Comparison of ENCODE assay signal across 14 cellular contexts in the genomic region with DNA sequence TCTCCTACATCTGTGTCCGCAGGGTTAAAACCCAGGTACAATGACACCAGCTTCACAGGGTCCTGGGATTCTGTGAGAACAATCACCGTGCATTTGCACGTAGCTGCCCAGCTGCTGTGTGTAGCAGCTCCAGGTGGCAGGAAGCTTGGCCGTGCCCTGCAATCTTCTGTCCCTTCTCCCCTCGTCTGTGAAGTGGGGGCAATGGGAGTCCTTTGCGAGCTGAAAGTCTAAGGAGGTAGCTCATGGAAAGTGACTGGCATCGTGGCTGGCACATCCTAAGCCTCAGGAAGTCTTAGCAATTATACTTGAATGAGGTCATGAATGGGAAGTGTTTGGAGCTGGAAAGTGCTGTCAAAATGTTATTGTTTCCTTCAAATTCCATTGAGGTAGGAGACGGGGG.
DNase-seq lines count a peak whose midpoint lies in the region; ATAC-seq and TF ChIP-seq lines count a peak whose summit lies in the region.
"Had no signal": no experiment of that assay in that cellular context is flagged by ENCODE, and none has a peak within 500 bp of the region (broad histone marks: within the 10 kb centered on the region; RNA-seq: fewer than 3 reads in every experiment).

No MANE protein-coding gene starts in this region.

- H3K4me3 Mint-ChIP-seq in endodermal cell (no peak overlapping the region), osteocyte (ENCODE audit: unreplicated experiment) (no peak overlapping the region), GM23338 (no peak overlapping the region)
- H3K4me3 Mint-ChIP-seq: CD4-positive, alpha-beta T cell had no signal

- H3K27me3 ChIP-seq in endodermal cell (ENCODE audit: control insufficient read depth, insufficient read depth, low read length, poor library complexity, severe bottlenecking) (no peaks in the 10 kb centered on the region), stomach (no peaks in the 10 kb centered on the region), GM23338 (ENCODE audit: insufficient read depth) (no peaks in the 10 kb centered on the region)

- H3K9me2 ChIP-seq in GM23338 (ENCODE audit: insufficient read depth) = no peaks in the 10 kb centered on the region

- H3K9ac ChIP-seq in endodermal cell (ENCODE audit: extremely low read depth, low read length, poor library complexity, severe bottlenecking) = no peak overlapping the region

- no peaks in the 10 kb centered on the region for H3K79me2 ChIP-seq in GM23338 (replicated peaks; ENCODE audit: insufficient read depth)

- H2AFZ ChIP-seq in GM23338 = no peak overlapping the region

- no peak for TF ChIP-seq POLR2A in stomach (IDR thresholded peaks at IDR 0.05)

- TF ChIP-seq EP300 in stomach (IDR thresholded peaks at IDR 0.05) = no peak

- H3K9me3 ChIP-seq in endodermal cell (ENCODE audit: control insufficient read depth, low read length) (no peaks in the 10 kb centered on the region), stomach (no peaks in the 10 kb centered on the region)
- H3K9me3 ChIP-seq: Caco-2, HAP-1 had no signal

- H4K20me1 ChIP-seq in GM23338 (replicated peaks; ENCODE audit: insufficient read depth) = no peaks in the 10 kb centered on the region

- no peaks in the 10 kb centered on the region for H3K36me3 ChIP-seq in endodermal cell (ENCODE audit: control insufficient read depth, insufficient read depth, low read length)
- no peaks in the 10 kb centered on the region for H3K36me3 ChIP-seq in stomach
- H3K36me3 ChIP-seq in GM23338 (ENCODE audit: insufficient read depth) = no peaks in the 10 kb centered on the region
- H3K36me3 ChIP-seq: HAP-1 had no signal

- H3K36me3 Mint-ChIP-seq in endodermal cell (ENCODE audit: low read depth) (no peaks in the 10 kb centered on the region), osteocyte (ENCODE audit: unreplicated experiment) (no peaks in the 10 kb centered on the region), GM23338 (ENCODE audit: low read depth) (no peaks in the 10 kb centered on the region; the same call in 2 of the 3 replicates)

- H3K27ac ChIP-seq in endodermal cell (ENCODE audit: low read depth, low read length) = no peak overlapping the region
- peak overlapping the region in 3 of 5 donors; percentile 47 to 86 (median 74) for H3K27ac ChIP-seq in stomach
- no peak overlapping the region for H3K27ac ChIP-seq in GM23338 (ENCODE audit: low read depth)
- H3K27ac ChIP-seq: C4-2B had no signal

- DNase-seq in endodermal cell = peak; percentile 13
- DNase-seq in osteocyte (ENCODE audit: extremely low spot score, unreplicated experiment) = peak; percentile 40
- no peak for DNase-seq in stomach
- no peak for DNase-seq in left lobe of liver (ENCODE audit: low spot score)
- no peak for DNase-seq in DMS153 (lab: John Stamatoyannopoulos, UW)
- DNase-seq in GM23338 (ENCODE audit: low spot score) = no peak
- DNase-seq in NCI-H187 treated with DMSO at 0.1 percent for 48 hours (lab: John Stamatoyannopoulos, UW) = no peak
- DNase-seq: AML-193; Caco-2; CD4-positive, alpha-beta T cell; DMS79 treated with DMSO at 0.1 percent for 48 hours; GF-D8 had no signal

- H3K9me3 Mint-ChIP-seq in endodermal cell (no peaks in the 10 kb centered on the region), osteocyte (ENCODE audit: unreplicated experiment) (no peaks in the 10 kb centered on the region), GM23338 (no peaks in the 10 kb centered on the region)
- H3K9me3 Mint-ChIP-seq: CD4-positive, alpha-beta T cell had no signal

- TF ChIP-seq CTCF in endodermal cell (conservative IDR thresholded peaks at IDR 0.05) (no peak), osteocyte (IDR thresholded peaks at IDR 0.05) (no peak), stomach (IDR thresholded peaks at IDR 0.05) (no peak), GM23338 (conservative IDR thresholded peaks at IDR 0.05; ENCODE audit: low read depth in 2 of 2) (no peak)

- no peaks in the 10 kb centered on the region for H3F3A ChIP-seq in GM23338 (replicated peaks; ENCODE audit: low read depth)

- WGBS in endodermal cell (ENCODE audit: insufficient coverage in 1 of 2, insufficient read length in 1 of 2), 2 experiments = 82 to 87% methylated on average over 8 of the region's 8 CpGs
- 61 to 74% (median 69%) methylated on average over 8 of the region's 8 CpGs for WGBS in stomach, 5 donors

- H3K4me3 ChIP-seq in endodermal cell (ENCODE audit: low read length) (no peak overlapping the region), stomach (no peak overlapping the region), GM23338 (no peak overlapping the region)
- H3K4me3 ChIP-seq: HAP-1 had no signal

- ATAC-seq in left lobe of liver (no peak), GM23338 (no peak)

- intact Hi-C loops in stomach (cut with DNase I; ENCODE audit: low total_unique reads) = no loop called here

- no peak overlapping the region for H3K27ac Mint-ChIP-seq in endodermal cell
- no peak overlapping the region for H3K27ac Mint-ChIP-seq in osteocyte (ENCODE audit: unreplicated experiment)
- no peak overlapping the region for H3K27ac Mint-ChIP-seq in GM23338
- H3K27ac Mint-ChIP-seq: CD4-positive, alpha-beta T cell had no signal

- H3K4me2 ChIP-seq in GM23338 = no peak overlapping the region

- H3K4me1 ChIP-seq in endodermal cell (ENCODE audit: control insufficient read depth, insufficient read depth, low read length) (no peaks in the 10 kb centered on the region), stomach (peaks cover 4 to 51% (median 14%) of the 10 kb centered on the region in 4 donors), GM23338 (ENCODE audit: insufficient read depth) (no peaks in the 10 kb centered on the region)
- H3K4me1 ChIP-seq: Caco-2, HAP-1 had no signal

- H3K27me3 Mint-ChIP-seq in endodermal cell (ENCODE audit: insufficient read depth) = no peaks in the 10 kb centered on the region
- H3K27me3 Mint-ChIP-seq in osteocyte (ENCODE audit: unreplicated experiment) = peaks cover 4% of the 10 kb centered on the region
- peaks cover 6% of the 10 kb centered on the region for H3K27me3 Mint-ChIP-seq in GM23338 (ENCODE audit: insufficient read depth, low read depth, poor library complexity)

- H3K4me1 Mint-ChIP-seq in endodermal cell (no peaks in the 10 kb centered on the region), osteocyte (ENCODE audit: unreplicated experiment) (peaks cover 10% of the 10 kb centered on the region), GM23338 (peaks cover 17% of the 10 kb centered on the region)

TF ChIP-seq in GM23338, 12 proteins besides CTCF, POLR2A, EP300 and RAD21 (continues in another document):
- TF ChIP-seq JUNB (IDR thresholded peaks at IDR 0.05; ENCODE audit: unreplicated experiment) (no peak), ZNF114 (CRISPR knock-in tag; IDR thresholded peaks at IDR 0.05) (no peak), CREB1 (CRISPR knock-in tag; IDR thresholded peaks at IDR 0.05; ENCODE audit: low read depth) (no peak), EZH2phosphoT487 (IDR thresholded peaks at IDR 0.05; ENCODE audit: unreplicated experiment) (no peak), STAT1 (IDR thresholded peaks at IDR 0.05; ENCODE audit: unreplicated experiment) (no peak), ZNF331 (CRISPR knock-in tag; IDR thresholded peaks at IDR 0.05; ENCODE audit: low read depth) (no peak), EZH2 (IDR thresholded peaks at IDR 0.05; ENCODE audit: low read depth, unreplicated experiment) (no peak), POLR2AphosphoS5 (IDR thresholded peaks at IDR 0.05; ENCODE audit: low read depth) (no peak)
- TF ChIP-seq, protein P1, sequence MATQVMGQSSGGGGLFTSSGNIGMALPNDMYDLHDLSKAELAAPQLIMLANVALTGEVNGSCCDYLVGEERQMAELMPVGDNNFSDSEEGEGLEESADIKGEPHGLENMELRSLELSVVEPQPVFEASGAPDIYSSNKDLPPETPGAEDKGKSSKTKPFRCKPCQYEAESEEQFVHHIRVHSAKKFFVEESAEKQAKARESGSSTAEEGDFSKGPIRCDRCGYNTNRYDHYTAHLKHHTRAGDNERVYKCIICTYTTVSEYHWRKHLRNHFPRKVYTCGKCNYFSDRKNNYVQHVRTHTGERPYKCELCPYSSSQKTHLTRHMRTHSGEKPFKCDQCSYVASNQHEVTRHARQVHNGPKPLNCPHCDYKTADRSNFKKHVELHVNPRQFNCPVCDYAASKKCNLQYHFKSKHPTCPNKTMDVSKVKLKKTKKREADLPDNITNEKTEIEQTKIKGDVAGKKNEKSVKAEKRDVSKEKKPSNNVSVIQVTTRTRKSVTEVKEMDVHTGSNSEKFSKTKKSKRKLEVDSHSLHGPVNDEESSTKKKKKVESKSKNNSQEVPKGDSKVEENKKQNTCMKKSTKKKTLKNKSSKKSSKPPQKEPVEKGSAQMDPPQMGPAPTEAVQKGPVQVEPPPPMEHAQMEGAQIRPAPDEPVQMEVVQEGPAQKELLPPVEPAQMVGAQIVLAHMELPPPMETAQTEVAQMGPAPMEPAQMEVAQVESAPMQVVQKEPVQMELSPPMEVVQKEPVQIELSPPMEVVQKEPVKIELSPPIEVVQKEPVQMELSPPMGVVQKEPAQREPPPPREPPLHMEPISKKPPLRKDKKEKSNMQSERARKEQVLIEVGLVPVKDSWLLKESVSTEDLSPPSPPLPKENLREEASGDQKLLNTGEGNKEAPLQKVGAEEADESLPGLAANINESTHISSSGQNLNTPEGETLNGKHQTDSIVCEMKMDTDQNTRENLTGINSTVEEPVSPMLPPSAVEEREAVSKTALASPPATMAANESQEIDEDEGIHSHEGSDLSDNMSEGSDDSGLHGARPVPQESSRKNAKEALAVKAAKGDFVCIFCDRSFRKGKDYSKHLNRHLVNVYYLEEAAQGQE (IDR thresholded peaks at IDR 0.05; ENCODE audit: unreplicated experiment) = no peak
- TF ChIP-seq, protein P2, sequence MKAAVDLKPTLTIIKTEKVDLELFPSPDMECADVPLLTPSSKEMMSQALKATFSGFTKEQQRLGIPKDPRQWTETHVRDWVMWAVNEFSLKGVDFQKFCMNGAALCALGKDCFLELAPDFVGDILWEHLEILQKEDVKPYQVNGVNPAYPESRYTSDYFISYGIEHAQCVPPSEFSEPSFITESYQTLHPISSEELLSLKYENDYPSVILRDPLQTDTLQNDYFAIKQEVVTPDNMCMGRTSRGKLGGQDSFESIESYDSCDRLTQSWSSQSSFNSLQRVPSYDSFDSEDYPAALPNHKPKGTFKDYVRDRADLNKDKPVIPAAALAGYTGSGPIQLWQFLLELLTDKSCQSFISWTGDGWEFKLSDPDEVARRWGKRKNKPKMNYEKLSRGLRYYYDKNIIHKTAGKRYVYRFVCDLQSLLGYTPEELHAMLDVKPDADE (IDR thresholded peaks at IDR 0.05) = no peak

Comparison
In these comparisons a context has a peak if more than half of its experiments do, and no peak if none do; other contexts are left out.
1. DNase-seq: peak in endodermal cell (single experiment) and osteocyte (single experiment); none in stomach (single experiment), left lobe of liver (single experiment), DMS153 (single experiment), GM23338 (single experiment) and NCI-H187 treated with DMSO at 0.1 percent for 48 hours (single experiment).
2. H3K27ac ChIP-seq: peak in stomach (3 of 5); none in endodermal cell (single experiment) and GM23338 (single experiment).